21 cellular contexts compared by ENCODE assay signal in genomic region chr4:24372915-24373314, GRCh38.
"Had no signal": no experiment of that assay in that cellular context is flagged by ENCODE, and none has a peak within 500 bp of the region (broad histone marks: within the 10 kb centered on the region; RNA-seq: fewer than 3 reads in every experiment).

No MANE protein-coding gene starts in this region.

- H3K36me3 Mint-ChIP-seq: activated naive CD8-positive, alpha-beta T cell treated with anti-CD3 and anti-CD28 coated beads for 36 hours; memory B cell had no signal

- DNase-seq: activated CD4-positive, alpha-beta T cell treated with anti-CD3 and anti-CD28 coated beads for 4 hours; activated CD4-positive, alpha-beta T cell treated with anti-CD3 and anti-CD28 coated beads, Interleukin-2, amount 50 U/mL, for 48 hours; activated CD4-positive, CD25-positive, alpha-beta regulatory T cell; activated CD8-positive, alpha-beta memory T cell treated with anti-CD3 and anti-CD28 coated beads, Interleukin-2, amount 50 U/mL, for 48 hours; activated naive CD4-positive, alpha-beta T cell treated with Interleukin-2 at 50 U/mL for 16 hours; activated naive CD8-positive, alpha-beta T cell treated with anti-CD3 and anti-CD28 coated beads for 36 hours; activated T-cell treated with anti-CD3 and anti-CD28 coated beads, Interleukin-2, amount 50 U/mL, for 4 hours; dermis blood vessel endothelial cell; effector CD8-positive, alpha-beta T cell; erythroblast; foreskin melanocyte; hypothalamus; occipital lobe; posterior cingulate gyrus; stimulated activated CD4-positive, alpha-beta T cell treated with anti-CD3 and anti-CD28 coated beads, Interleukin-4, amount 100 ng/mL, for 4 hours; SW 1271; T-helper 17 cell; transverse colon had no signal

- H3K9me3 Mint-ChIP-seq: activated naive CD8-positive, alpha-beta T cell treated with anti-CD3 and anti-CD28 coated beads for 36 hours; activated T-cell treated with anti-CD3 and anti-CD28 coated beads, Interleukin-2, amount 50 U/mL, for 4 hours; activated T-helper 2 cell treated with anti-CD3 and anti-CD28 coated beads, Interferon-gamma antibody, Interleukin-2, Interleukin-4, amounts not matched to agents 10 μg/mL and 5 μg/mL and 100 μg/mL, durations not matched to agents 14 hours and 24 hours and 36 hours had no signal

- H3K4me1 Mint-ChIP-seq: memory B cell had no signal

- H3K27ac Mint-ChIP-seq: activated naive CD8-positive, alpha-beta T cell treated with anti-CD3 and anti-CD28 coated beads for 36 hours; activated T-helper 2 cell treated with anti-CD3 and anti-CD28 coated beads, Interferon-gamma antibody, Interleukin-2, Interleukin-4, amounts not matched to agents 10 μg/mL and 5 μg/mL and 100 μg/mL, durations not matched to agents 14 hours and 24 hours and 36 hours; memory B cell; stimulated activated naive CD8-positive, alpha-beta T cell treated with anti-CD3 and anti-CD28 coated beads, Interleukin-15, Interleukin-2, amounts not matched to agents 100 ng/mL and 50 ng/mL, for 24 hours; T-helper 17 cell had no signal

- H3K4me3 Mint-ChIP-seq: activated naive CD8-positive, alpha-beta T cell treated with anti-CD3 and anti-CD28 coated beads for 36 hours; activated T-cell treated with anti-CD3 and anti-CD28 coated beads, Interleukin-2, amount 50 U/mL, for 4 hours; memory B cell; stimulated activated naive CD8-positive, alpha-beta T cell treated with anti-CD3 and anti-CD28 coated beads, Interleukin-15, Interleukin-2, amounts not matched to agents 100 ng/mL and 50 ng/mL, for 24 hours; T-helper 17 cell had no signal

- ATAC-seq: activated T-cell treated with anti-CD3 and anti-CD28 coated beads, Interleukin-2, amount 50 U/mL, for 4 hours; T-helper 17 cell had no signal
